1 cellular context compared by ENCODE assay signal in the genomic region with DNA sequence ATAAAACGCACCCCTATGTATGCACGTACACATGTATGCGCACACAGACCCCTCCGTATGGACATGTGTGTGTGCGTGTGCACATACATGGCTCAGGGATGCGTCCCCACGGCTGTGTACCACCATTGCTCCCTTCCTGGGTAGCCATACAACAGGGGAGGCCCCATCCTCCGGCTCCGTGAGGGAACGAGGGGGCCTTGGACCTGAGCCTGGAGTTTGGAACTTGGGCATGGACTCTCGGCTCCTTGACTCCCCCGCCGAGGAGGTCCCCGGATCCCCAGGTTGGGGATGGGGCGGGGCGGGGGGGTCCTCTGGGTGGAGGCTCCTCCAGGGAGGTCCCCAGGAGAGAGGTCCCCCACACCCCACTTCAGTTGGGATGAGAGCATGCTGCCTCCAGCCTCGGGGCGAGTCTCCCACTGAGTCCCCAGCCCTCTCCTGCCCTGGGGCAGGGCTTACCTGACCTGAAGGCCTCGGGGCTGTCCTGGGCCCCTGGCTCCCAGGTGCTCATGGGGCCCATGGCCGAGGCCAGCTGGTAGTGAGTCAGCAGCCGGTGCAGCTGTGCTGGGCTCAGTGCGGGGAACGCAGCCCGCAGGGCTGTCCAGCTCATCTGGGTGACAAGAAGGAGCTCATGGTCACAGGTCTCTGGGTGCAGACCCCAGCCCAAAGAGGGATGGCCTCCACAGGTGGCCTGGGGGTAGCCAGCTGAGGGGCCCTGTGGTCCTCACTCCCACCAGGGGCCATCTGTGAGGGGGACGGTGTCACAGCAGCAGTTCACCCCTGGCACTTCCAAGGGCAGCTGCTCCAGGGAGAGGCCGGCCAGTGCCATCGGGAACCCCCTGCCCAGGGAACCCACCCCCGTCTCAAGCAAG.
A peak's percentile ranks its signal among the peaks of the same experiment; 100 is the strongest.
TF ChIP-seq lines count a peak whose summit lies in the region.

No MANE protein-coding gene starts in this region.

TF ChIP-seq in K562, 482 proteins besides CTCF, POLR2A, EP300 and RAD21 (continued from another document):
- TF ChIP-seq, protein P1, sequence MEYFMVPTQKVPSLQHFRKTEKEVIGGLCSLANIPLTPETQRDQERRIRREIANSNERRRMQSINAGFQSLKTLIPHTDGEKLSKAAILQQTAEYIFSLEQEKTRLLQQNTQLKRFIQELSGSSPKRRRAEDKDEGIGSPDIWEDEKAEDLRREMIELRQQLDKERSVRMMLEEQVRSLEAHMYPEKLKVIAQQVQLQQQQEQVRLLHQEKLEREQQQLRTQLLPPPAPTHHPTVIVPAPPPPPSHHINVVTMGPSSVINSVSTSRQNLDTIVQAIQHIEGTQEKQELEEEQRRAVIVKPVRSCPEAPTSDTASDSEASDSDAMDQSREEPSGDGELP (CRISPR knock-in tag; IDR thresholded peaks at IDR 0.05; ENCODE audit: borderline replicate concordance): peak; percentile 67; the same call in 1 of the 2 replicates
- TF ChIP-seq, protein P2, sequence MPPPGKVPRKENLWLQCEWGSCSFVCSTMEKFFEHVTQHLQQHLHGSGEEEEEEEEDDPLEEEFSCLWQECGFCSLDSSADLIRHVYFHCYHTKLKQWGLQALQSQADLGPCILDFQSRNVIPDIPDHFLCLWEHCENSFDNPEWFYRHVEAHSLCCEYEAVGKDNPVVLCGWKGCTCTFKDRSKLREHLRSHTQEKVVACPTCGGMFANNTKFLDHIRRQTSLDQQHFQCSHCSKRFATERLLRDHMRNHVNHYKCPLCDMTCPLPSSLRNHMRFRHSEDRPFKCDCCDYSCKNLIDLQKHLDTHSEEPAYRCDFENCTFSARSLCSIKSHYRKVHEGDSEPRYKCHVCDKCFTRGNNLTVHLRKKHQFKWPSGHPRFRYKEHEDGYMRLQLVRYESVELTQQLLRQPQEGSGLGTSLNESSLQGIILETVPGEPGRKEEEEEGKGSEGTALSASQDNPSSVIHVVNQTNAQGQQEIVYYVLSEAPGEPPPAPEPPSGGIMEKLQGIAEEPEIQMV (tag; conservative IDR thresholded peaks at IDR 0.05; ENCODE audit: low read depth): no peak
- peak; percentile 36; the same call in 1 of the 2 replicates for TF ChIP-seq CBFA2T3 (IDR thresholded peaks at IDR 0.05)
